In genomic region chr2:50902365-50902764, GRCh38 we compare ENCODE assay signal across 25 cellular contexts.
"Had no signal": no experiment of that assay in that cellular context is flagged by ENCODE, and none has a peak within 500 bp of the region (broad histone marks: within the 10 kb centered on the region; RNA-seq: fewer than 3 reads in every experiment).

No MANE protein-coding gene starts in this region.

- DNase-seq: natural killer cell; occipital lobe; ovary; psoas muscle; right cardiac atrium; right lobe of liver; sigmoid colon; small intestine; stimulated activated CD4-positive, alpha-beta T cell treated with anti-CD3 and anti-CD28 coated beads, Interleukin-15, amount 100 ng/mL, for 24 hours; stimulated activated CD4-positive, alpha-beta T cell treated with anti-CD3 and anti-CD28 coated beads, Interleukin-2, amount 100 ng/mL, for 24 hours; stimulated activated CD4-positive, alpha-beta T cell treated with anti-CD3 and anti-CD28 coated beads, Interleukin-2, amount 100 ng/mL, for 48 hours; stimulated activated CD4-positive, alpha-beta T cell treated with anti-CD3 and anti-CD28 coated beads, Interleukin-4, amount 100 ng/mL, for 24 hours; stimulated activated naive B cell treated with anti-CD40 and anti-IgM and Interleukin-4, amounts not matched to agents 10 μg/mL and 1 μg/mL and 100 μg/mL, for 72 hours; stimulated activated naive CD4-positive, alpha-beta T cell treated with Interleukin-2 at 50 U/mL for 16 hours; stomach; thyroid gland; trophoblast cell; upper lobe of left lung had no signal

- H3K4me2 ChIP-seq: neural progenitor cell had no signal

- H3K4me1 ChIP-seq: neural progenitor cell, parathyroid adenoma, psoas muscle, right lobe of liver, sigmoid colon, stomach, thyroid gland, tibial nerve, upper lobe of left lung, vagina had no signal

- H3K9me3 ChIP-seq: ovary, psoas muscle, right lobe of liver, sigmoid colon, thoracic aorta, thyroid gland, tibial nerve, upper lobe of left lung, vagina had no signal

- ATAC-seq: natural killer cell; psoas muscle; right cardiac atrium; right lobe of liver; stimulated activated effector memory CD8-positive, alpha-beta T cell treated with anti-CD3 and anti-CD28 coated beads, Interleukin-12 subunit alpha, Interleukin-12 subunit beta, amount 100 ng/mL, for 72 hours; stimulated activated naive B cell treated with anti-CD40 and anti-IgM and Interleukin-4, amounts not matched to agents 10 μg/mL and 1 μg/mL and 100 μg/mL, for 72 hours had no signal

- H3K27ac ChIP-seq: neural progenitor cell, ovary, parathyroid adenoma, psoas muscle, right lobe of liver, sigmoid colon, stomach, thoracic aorta, thyroid gland, tibial nerve, upper lobe of left lung, vagina had no signal

- H3K9ac ChIP-seq: neural progenitor cell, parathyroid adenoma had no signal

- H3K79me2 ChIP-seq: parathyroid adenoma had no signal

- H3K27me3 ChIP-seq: neural progenitor cell, ovary, right lobe of liver, sigmoid colon, stomach, thyroid gland, tibial nerve, upper lobe of left lung, vagina had no signal

- FAIRE-seq: small intestine, urothelium cell line had no signal

- H3K36me3 ChIP-seq: neural progenitor cell, ovary, right lobe of liver, sigmoid colon, stomach, thoracic aorta, thyroid gland, tibial nerve, upper lobe of left lung, vagina had no signal

- H3K4me3 ChIP-seq: neural progenitor cell, ovary, psoas muscle, right lobe of liver, sigmoid colon, stomach, thoracic aorta, thyroid gland, tibial nerve, upper lobe of left lung, vagina had no signal
